ENCODE assay signal across 26 cellular contexts in genomic region chrX:500481-501010, GRCh38.
DNase-seq lines count a peak whose midpoint lies in the region; ATAC-seq, FAIRE-seq and TF ChIP-seq lines count a peak whose summit lies in the region.
"Had no signal": no experiment of that assay in that cellular context is flagged by ENCODE, and none has a peak within 500 bp of the region (broad histone marks: within the 10 kb centered on the region; RNA-seq: fewer than 3 reads in every experiment).

No MANE protein-coding gene starts in this region.

- TF ChIP-seq POLR2A in spleen (IDR thresholded peaks at IDR 0.05) = no peak

- peak overlapping the region; percentile 52; the same call in 1 of the 2 replicates for H3K9ac ChIP-seq in iPS-20b (ENCODE audit: low read depth, low read length)
- H3K9ac ChIP-seq: BLaER1 treated with 17β-estradiol and CSF1 and Interleukin-3, amounts not matched to agents 10 nM and 100 nM had no signal

- H3K27me3 ChIP-seq in right atrium auricular region (peaks cover 0 to 5% of the 10 kb centered on the region in 2 donors), heart right ventricle (peaks cover 0 to 57% (median 32%) of the 10 kb centered on the region in 7 donors), ectodermal cell (ENCODE audit: control insufficient read depth, insufficient read depth, low read length, poor library complexity, severe bottlenecking) (peaks cover 64% of the 10 kb centered on the region), iPS-20b (ENCODE audit: insufficient read depth, low read length) (peaks cover 41% of the 10 kb centered on the region), spleen (replicated peaks in 1 of 7) (peaks cover 0 to 41% (median 8%) of the 10 kb centered on the region in 7 donors)
- H3K27me3 ChIP-seq: BLaER1 treated with 17β-estradiol and CSF1 and Interleukin-3, amounts not matched to agents 10 nM and 100 nM; SJCRH30 had no signal

- no peaks in the 10 kb centered on the region for H3K9me3 ChIP-seq in right atrium auricular region
- no peaks in the 10 kb centered on the region for H3K9me3 ChIP-seq in heart right ventricle
- no peaks in the 10 kb centered on the region for H3K9me3 ChIP-seq in ectodermal cell (ENCODE audit: control insufficient read depth, low read length)
- H3K9me3 ChIP-seq in iPS-20b (ENCODE audit: insufficient read depth, low read depth, low read length) = no peaks in the 10 kb centered on the region
- H3K9me3 ChIP-seq in spleen = peaks cover 0 to 11% (median 0%) of the 10 kb centered on the region in 8 donors
- H3K9me3 ChIP-seq: BLaER1 treated with 17β-estradiol and CSF1 and Interleukin-3, amounts not matched to agents 10 nM and 100 nM; SJCRH30 had no signal

- 71 to 76% methylated on average over 31 of the region's 31 CpGs for WGBS in heart right ventricle, 2 donors
- WGBS in ectodermal cell, 2 experiments = 74 to 76% methylated on average over 31 of the region's 31 CpGs
- 75 to 77% (median 76%) methylated on average over 31 of the region's 31 CpGs for WGBS in spleen, 5 donors

- intact Hi-C loops in heart right ventricle (cut with DNase I) (no loop called here), spleen (cut with DNase I; ENCODE audit: low total_unique reads) (no loop called here)

- H3K27ac ChIP-seq in right atrium auricular region (no peak overlapping the region), heart right ventricle (no peak overlapping the region), ectodermal cell (ENCODE audit: insufficient read depth, low read depth, low read length, poor library complexity, severe bottlenecking) (no peak overlapping the region), iPS-20b (ENCODE audit: low read length) (no peak overlapping the region), spleen (no peak overlapping the region)
- H3K27ac ChIP-seq: BLaER1 treated with 17β-estradiol and CSF1 and Interleukin-3, amounts not matched to agents 10 nM and 100 nM; SJCRH30 had no signal

- H3K4me3 ChIP-seq in right atrium auricular region (no peak overlapping the region), heart right ventricle (no peak overlapping the region), ectodermal cell (ENCODE audit: insufficient read depth, low read depth, low read length) (peak overlapping the region; percentile 16), iPS-20b (ENCODE audit: low read length) (peak overlapping the region; percentile 58; the same call in 1 of the 2 replicates), spleen (no peak overlapping the region)
- H3K4me3 ChIP-seq: BLaER1 treated with 17β-estradiol and CSF1 and Interleukin-3, amounts not matched to agents 10 nM and 100 nM; SJCRH30 had no signal

- ATAC-seq in heart right ventricle (no peak), HG03565 (IDR thresholded peaks at IDR 0.05; ENCODE audit: unreplicated experiment) (no peak), HG03520 (IDR thresholded peaks at IDR 0.05; ENCODE audit: unreplicated experiment) (no peak)
- ATAC-seq: CD8-positive, alpha-beta T cell had no signal

- no peak for FAIRE-seq in frontal cortex (lab: Jason Lieb, UNC)
- FAIRE-seq: GM19239, H54, RCC 7860 had no signal

- H3K36me3 ChIP-seq in right atrium auricular region (no peaks in the 10 kb centered on the region), heart right ventricle (no peaks in the 10 kb centered on the region), ectodermal cell (ENCODE audit: control insufficient read depth, insufficient read depth, low read length) (no peaks in the 10 kb centered on the region), iPS-20b (ENCODE audit: insufficient read depth, low read depth, low read length) (no peaks in the 10 kb centered on the region), spleen (no peaks in the 10 kb centered on the region)
- H3K36me3 ChIP-seq: BLaER1 treated with 17β-estradiol and CSF1 and Interleukin-3, amounts not matched to agents 10 nM and 100 nM; SJCRH30 had no signal

- peak; percentile 9 for DNase-seq in right atrium auricular region (ENCODE audit: low spot score)
- DNase-seq in heart right ventricle = no peak
- DNase-seq in spleen = peak; percentile 47
- no peak for DNase-seq in frontal cortex (ENCODE audit: low spot score in 2 of 2)
- DNase-seq: 8988T; CD8-positive, alpha-beta T cell; DMS53; GF-D8; HFFc6; Kasumi-1; NCI-H1694; NCI-H2081; NCI-H2171; NCI-H345; NCI-H524; NCI-H774; OCI-M1 had no signal

- TF ChIP-seq CTCF in right atrium auricular region (IDR thresholded peaks at IDR 0.05) = no peak
- no peak for TF ChIP-seq CTCF in heart right ventricle (IDR thresholded peaks at IDR 0.05)
- TF ChIP-seq CTCF in spleen (IDR thresholded peaks at IDR 0.05 in 8 of 11, conservative IDR thresholded peaks at IDR 0.05 in 3 of 11) = no peak

- no peaks in the 10 kb centered on the region for H3K4me1 ChIP-seq in right atrium auricular region
- peaks cover 0 to 5% (median 0%) of the 10 kb centered on the region in 9 donors for H3K4me1 ChIP-seq in heart right ventricle
- peaks cover 5% of the 10 kb centered on the region for H3K4me1 ChIP-seq in ectodermal cell (ENCODE audit: control insufficient read depth, insufficient read depth, low read length)
- no peaks in the 10 kb centered on the region; the same call in 1 of the 2 replicates for H3K4me1 ChIP-seq in iPS-20b (ENCODE audit: insufficient read depth, low read length)
- H3K4me1 ChIP-seq in spleen = no peaks in the 10 kb centered on the region
- H3K4me1 ChIP-seq: BLaER1 treated with 17β-estradiol and CSF1 and Interleukin-3, amounts not matched to agents 10 nM and 100 nM; SJCRH30 had no signal

Comparison
In these comparisons a context has a peak if more than half of its experiments do, and no peak if none do; other contexts are left out.
1. DNase-seq: peak in right atrium auricular region (single experiment) and spleen (single experiment); none in heart right ventricle (0 of 2) and frontal cortex (0 of 2).
2. H3K4me3 ChIP-seq: peak in ectodermal cell (single experiment) and iPS-20b (single experiment); none in right atrium auricular region (0 of 2), heart right ventricle (0 of 10) and spleen (0 of 8).